ENCODE assay signal across 9 cellular contexts in genomic region chr1:160550572-160551034, GRCh38. TPM values are rescaled to one million over a fixed set of nuclear protein-coding genes. Genes with fewer than 3 reads are reported as not detected.
DNase-seq lines count a peak whose midpoint lies in the region; ATAC-seq and TF ChIP-seq lines count a peak whose summit lies in the region.
"Had no signal": no experiment of that assay in that cellular context is flagged by ENCODE, and none has a peak within 500 bp of the region (broad histone marks: within the 10 kb centered on the region; RNA-seq: fewer than 3 reads in every experiment).

No MANE protein-coding gene starts in this region.

- CTCF ChIA-PET in HEK293T (lab: Yijun Ruan, JAX) = no interaction called here

- H3K4me3 ChIP-seq in GM12865 (ENCODE audit: low read depth, low read length) = no peak overlapping the region
- H3K4me3 ChIP-seq: adrenal gland had no signal

- no peak overlapping the region for H3K4me3 Mint-ChIP-seq in T-helper 2 cell treated with Interferon-gamma antibody and Interleukin-4, amounts not matched to agents 5 μg/mL and 100 μg/mL, for 36 hours

- H3K36me3 Mint-ChIP-seq in T-helper 2 cell treated with Interferon-gamma antibody and Interleukin-4, amounts not matched to agents 5 μg/mL and 100 μg/mL, for 36 hours (ENCODE audit: low read depth) = peaks cover 67% of the 10 kb centered on the region

- POLR2A ChIA-PET in HEK293T (lab: Yijun Ruan, JAX) = no interaction called here

- DNase-seq in GM12865 (ENCODE audit: low read depth) (peak; percentile 56), NCI-H2029 treated with DMSO at 0.1 percent for 48 hours (lab: John Stamatoyannopoulos, UW) (no peak), HEK293T (ENCODE audit: extremely low spot score) (no peak), H4 (ENCODE audit: low spot score) (no peak)
- DNase-seq in T-helper 2 cell treated with Interferon-gamma antibody and Interleukin-4, amounts not matched to agents 5 μg/mL and 100 μg/mL, for 36 hours (ENCODE audit: low spot score) = peak; percentile 45
- peak; percentile 55 for DNase-seq in activated naive CD4-positive, alpha-beta T cell treated with anti-CD3 and anti-CD28 coated beads, Interleukin-2, amount 50 U/mL, for 16 hours
- peak; percentile 51 to 61 for DNase-seq in stimulated activated CD4-positive, alpha-beta T cell treated with anti-CD3 and anti-CD28 coated beads, Interleukin-2, amount 100 ng/mL, for 48 hours
- DNase-seq: adrenal gland had no signal

- no peaks in the 10 kb centered on the region for H3K9me3 Mint-ChIP-seq in T-helper 2 cell treated with Interferon-gamma antibody and Interleukin-4, amounts not matched to agents 5 μg/mL and 100 μg/mL, for 36 hours

- H3K27ac Mint-ChIP-seq in T-helper 2 cell treated with Interferon-gamma antibody and Interleukin-4, amounts not matched to agents 5 μg/mL and 100 μg/mL, for 36 hours = no peak overlapping the region

- no peak for ATAC-seq in HG03521 (IDR thresholded peaks at IDR 0.05; ENCODE audit: unreplicated experiment)

- TF ChIP-seq CTCF in GM12865 (IDR thresholded peaks at IDR 0.05; ENCODE audit: insufficient read depth, low read depth, low read length, missing control alignments) = peak; percentile 37

- no peaks in the 10 kb centered on the region for H3K27me3 Mint-ChIP-seq in T-helper 2 cell treated with Interferon-gamma antibody and Interleukin-4, amounts not matched to agents 5 μg/mL and 100 μg/mL, for 36 hours (ENCODE audit: low read depth)

- H3K4me1 Mint-ChIP-seq in T-helper 2 cell treated with Interferon-gamma antibody and Interleukin-4, amounts not matched to agents 5 μg/mL and 100 μg/mL, for 36 hours (ENCODE audit: low read depth) = peaks cover 7% of the 10 kb centered on the region

TF ChIP-seq in HEK293T, 16 proteins besides CTCF, POLR2A, EP300 and RAD21:
- TF ChIP-seq ZNF384 (IDR thresholded peaks at IDR 0.05) (no peak), TARDBP (IDR thresholded peaks at IDR 0.05) (no peak), FOXA1 (IDR thresholded peaks at IDR 0.05) (no peak), FOXM1 (IDR thresholded peaks at IDR 0.05; ENCODE audit: borderline replicate concordance) (no peak), CTBP1 (IDR thresholded peaks at IDR 0.05; ENCODE audit: borderline replicate concordance) (no peak), ARNT (IDR thresholded peaks at IDR 0.05) (no peak), FOXK2 (IDR thresholded peaks at IDR 0.05) (no peak), L3MBTL2 (conservative IDR thresholded peaks at IDR 0.05) (no peak), SP1 (IDR thresholded peaks at IDR 0.05) (no peak), BHLHE40 (IDR thresholded peaks at IDR 0.05; ENCODE audit: borderline replicate concordance) (no peak), NFRKB (IDR thresholded peaks at IDR 0.05) (no peak), ELF4 (IDR thresholded peaks at IDR 0.05) (no peak), SUZ12 (IDR thresholded peaks at IDR 0.05) (no peak), PKNOX1 (IDR thresholded peaks at IDR 0.05) (no peak)

RNA-seq across cellular contexts. Expression of gene SLAMF6, which starts 27.5 kb away (rescaled TPM):
- not detected in 2 replicates for total RNA-seq in H4 (2014; rRNA removed; shearing (Covaris generic))

RNA-seq across cellular contexts. Expression of gene CD84, which starts 28.7 kb away (rescaled TPM):
- total RNA-seq in H4 (2014; rRNA removed; shearing (Covaris generic)) = not detected in 2 replicates

Comparison
In these comparisons a context has a peak if more than half of its experiments do, and no peak if none do; other contexts are left out.
1. DNase-seq: peak in GM12865 (single experiment), T-helper 2 cell treated with Interferon-gamma antibody and Interleukin-4, amounts not matched to agents 5 μg/mL and 100 μg/mL, for 36 hours (single experiment), activated naive CD4-positive, alpha-beta T cell treated with anti-CD3 and anti-CD28 coated beads, Interleukin-2, amount 50 U/mL, for 16 hours (single experiment) and stimulated activated CD4-positive, alpha-beta T cell treated with anti-CD3 and anti-CD28 coated beads, Interleukin-2, amount 100 ng/mL, for 48 hours (2 of 2); none in NCI-H2029 treated with DMSO at 0.1 percent for 48 hours (single experiment), HEK293T (single experiment) and H4 (single experiment).